Comparison of ENCODE assay signal across 23 cellular contexts in the genomic region with DNA sequence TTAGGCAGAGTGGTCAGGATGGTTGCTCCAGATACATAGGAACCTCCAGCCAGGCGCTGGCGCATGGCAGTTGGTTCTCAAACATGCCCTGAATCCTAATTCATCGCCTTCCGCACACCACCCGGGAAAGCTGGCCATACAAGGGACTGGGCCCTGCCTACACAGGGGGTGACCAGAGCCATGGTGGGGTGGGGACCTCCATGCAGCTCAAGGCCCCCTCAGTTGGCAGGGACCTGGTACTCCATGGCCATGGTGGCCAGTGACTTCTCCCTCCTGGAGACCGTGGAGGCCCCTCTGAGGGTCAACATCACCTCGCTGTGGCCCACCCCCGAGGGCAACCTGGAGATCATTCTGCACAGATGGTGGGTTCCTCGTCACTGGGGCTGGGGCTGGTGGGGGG. TPM values are rescaled to one million over a fixed set of nuclear protein-coding genes. Genes with fewer than 3 reads are reported as not detected.
DNase-seq lines count a peak whose midpoint lies in the region; ATAC-seq and TF ChIP-seq lines count a peak whose summit lies in the region.
"Had no signal": no experiment of that assay in that cellular context is flagged by ENCODE, and none has a peak within 500 bp of the region (broad histone marks: within the 10 kb centered on the region; RNA-seq: fewer than 3 reads in every experiment).

No MANE protein-coding gene starts in this region.

- no peaks in the 10 kb centered on the region for H3K4me1 Mint-ChIP-seq in activated T-helper 2 cell treated with anti-CD3 and anti-CD28 coated beads, Interferon-gamma antibody, Interleukin-2, Interleukin-4, amounts not matched to agents 10 μg/mL and 5 μg/mL and 100 μg/mL, durations not matched to agents 14 hours and 24 hours and 36 hours (ENCODE audit: low read depth)
- H3K4me1 Mint-ChIP-seq: B cell, GM23338 had no signal

- H3K36me3 ChIP-seq in osteoblast (ENCODE audit: insufficient read depth, low read length) (no peaks in the 10 kb centered on the region), upper lobe of right lung (no peaks in the 10 kb centered on the region)
- H3K36me3 ChIP-seq: MG63 had no signal

- H3K9me3 Mint-ChIP-seq in activated T-helper 2 cell treated with anti-CD3 and anti-CD28 coated beads, Interferon-gamma antibody, Interleukin-2, Interleukin-4, amounts not matched to agents 10 μg/mL and 5 μg/mL and 100 μg/mL, durations not matched to agents 14 hours and 24 hours and 36 hours: no peaks in the 10 kb centered on the region
- H3K9me3 Mint-ChIP-seq: GM23338 had no signal

- H3K9me3 ChIP-seq in osteoblast (ENCODE audit: low read depth, low read length) (no peaks in the 10 kb centered on the region), upper lobe of right lung (no peaks in the 10 kb centered on the region)
- H3K9me3 ChIP-seq: MG63 had no signal

- H3K27me3 Mint-ChIP-seq in activated T-helper 2 cell treated with anti-CD3 and anti-CD28 coated beads, Interferon-gamma antibody, Interleukin-2, Interleukin-4, amounts not matched to agents 10 μg/mL and 5 μg/mL and 100 μg/mL, durations not matched to agents 14 hours and 24 hours and 36 hours (ENCODE audit: low read depth): no peaks in the 10 kb centered on the region

- H2AFZ ChIP-seq in osteoblast (ENCODE audit: low read length): no peak overlapping the region
- H2AFZ ChIP-seq: GM23338 had no signal

- no peaks in the 10 kb centered on the region for H3K27me3 ChIP-seq in osteoblast (ENCODE audit: insufficient read depth, low read length)
- peaks cover 9% of the 10 kb centered on the region for H3K27me3 ChIP-seq in upper lobe of right lung
- H3K27me3 ChIP-seq: MG63 had no signal

- H3K27ac ChIP-seq in osteoblast (ENCODE audit: low read depth, low read length) (no peak overlapping the region), upper lobe of right lung (no peak overlapping the region)

- DNase-seq in activated CD8-positive, alpha-beta memory T cell treated with anti-CD3 and anti-CD28 coated beads for 24 hours: peak; percentile 40
- DNase-seq in activated CD8-positive, alpha-beta memory T cell treated with anti-CD3 and anti-CD28 coated beads, Interleukin-2, amount 50 U/mL, for 48 hours: no peak
- DNase-seq in activated T-helper 2 cell treated with anti-CD3 and anti-CD28 coated beads, Interferon-gamma antibody, Interleukin-2, Interleukin-4, amounts not matched to agents 10 μg/mL and 5 μg/mL and 100 μg/mL, durations not matched to agents 14 hours and 24 hours and 36 hours (ENCODE audit: low spot score): peak; percentile 0
- DNase-seq in osteoblast (ENCODE audit: insufficient read length, low spot score, missing footprints): peak; percentile 59
- DNase-seq in upper lobe of right lung: peak; percentile 43
- no peak for DNase-seq in GM19240 (ENCODE audit: insufficient read length, low spot score)
- DNase-seq in HPDE6-E6E7 (ENCODE audit: extremely low spot score): no peak
- no peak for DNase-seq in G401 (ENCODE audit: low spot score)
- DNase-seq: 8988T, COR-L47, DMS 273 treated with DMSO at 0.1 percent for 48 hours, DND-41, Kasumi-1, MG63, NCI-H1048, NCI-H1436, NCI-H2029, NCI-H345, NCI-H524 treated with DMSO at 0.1 percent for 48 hours had no signal

- H3K4me3 ChIP-seq in osteoblast (ENCODE audit: insufficient read depth, low read length): no peak overlapping the region
- no peak overlapping the region for H3K4me3 ChIP-seq in upper lobe of right lung
- H3K4me3 ChIP-seq: GM23338, MG63 had no signal

- H3K4me3 Mint-ChIP-seq in activated T-helper 2 cell treated with anti-CD3 and anti-CD28 coated beads, Interferon-gamma antibody, Interleukin-2, Interleukin-4, amounts not matched to agents 10 μg/mL and 5 μg/mL and 100 μg/mL, durations not matched to agents 14 hours and 24 hours and 36 hours (ENCODE audit: low read depth): no peak overlapping the region
- H3K4me3 Mint-ChIP-seq: B cell, GM23338 had no signal

- H3K79me2 ChIP-seq in osteoblast (ENCODE audit: insufficient read depth, low read length): no peaks in the 10 kb centered on the region

- in situ Hi-C loops in G401 (cut with HindIII; ENCODE audit: low sequenced_read_pairs): no loop called here

- ATAC-seq in upper lobe of right lung: no peak
- ATAC-seq: GM23338, HCT116 had no signal

- H3K27ac Mint-ChIP-seq in activated T-helper 2 cell treated with anti-CD3 and anti-CD28 coated beads, Interferon-gamma antibody, Interleukin-2, Interleukin-4, amounts not matched to agents 10 μg/mL and 5 μg/mL and 100 μg/mL, durations not matched to agents 14 hours and 24 hours and 36 hours: no peak overlapping the region
- H3K27ac Mint-ChIP-seq: B cell, GM23338 had no signal

- TF ChIP-seq CTCF in osteoblast (IDR thresholded peaks at IDR 0.05; ENCODE audit: extremely low read depth, low read depth, low read length): no peak
- no peak for TF ChIP-seq CTCF in upper lobe of right lung (IDR thresholded peaks at IDR 0.05)

- no peaks in the 10 kb centered on the region for H4K20me1 ChIP-seq in osteoblast (ENCODE audit: insufficient read depth, low read length)

- no peak overlapping the region for H3K4me2 ChIP-seq in osteoblast (ENCODE audit: insufficient read depth, low read length)
- H3K4me2 ChIP-seq: GM23338 had no signal

- intact Hi-C loops in activated T-helper 2 cell treated with anti-CD3 and anti-CD28 coated beads, Interferon-gamma antibody, Interleukin-2, Interleukin-4, amounts not matched to agents 10 μg/mL and 5 μg/mL and 100 μg/mL, durations not matched to agents 14 hours and 24 hours and 36 hours (cut with micrococcal nuclease): no loop called here
- intact Hi-C loops in upper lobe of right lung (cut with DNase I): no loop called here

- no peaks in the 10 kb centered on the region for H3K36me3 Mint-ChIP-seq in activated T-helper 2 cell treated with anti-CD3 and anti-CD28 coated beads, Interferon-gamma antibody, Interleukin-2, Interleukin-4, amounts not matched to agents 10 μg/mL and 5 μg/mL and 100 μg/mL, durations not matched to agents 14 hours and 24 hours and 36 hours (ENCODE audit: low read depth)

- no peaks in the 10 kb centered on the region for H3K4me1 ChIP-seq in osteoblast (ENCODE audit: insufficient read depth, low read length)
- no peaks in the 10 kb centered on the region for H3K4me1 ChIP-seq in upper lobe of right lung

RNA-seq across cellular contexts. Expression of a gene that starts 26.8 kb away (rescaled TPM):
- total RNA-seq in activated T-helper 2 cell treated with anti-CD3 and anti-CD28 coated beads, Interferon-gamma antibody, Interleukin-2, Interleukin-4, amounts not matched to agents 10 μg/mL and 5 μg/mL and 100 μg/mL, durations not matched to agents 14 hours and 24 hours and 36 hours: not detected in 2 replicates
- total RNA-seq in osteoblast (not detected in 2 replicates), upper lobe of right lung (not detected)
- total RNA-seq in G401 (2014; rRNA removed; shearing (Covaris generic)): not detected in 2 replicates
- total RNA-seq: B cell, GM23338, RPMI7951 had no signal

RNA-seq across cellular contexts. Expression of a gene that starts 42.4 kb away (rescaled TPM):
- total RNA-seq in activated T-helper 2 cell treated with anti-CD3 and anti-CD28 coated beads, Interferon-gamma antibody, Interleukin-2, Interleukin-4, amounts not matched to agents 10 μg/mL and 5 μg/mL and 100 μg/mL, durations not matched to agents 14 hours and 24 hours and 36 hours: not detected in 2 replicates
- total RNA-seq in osteoblast (not detected in 2 replicates), upper lobe of right lung (not detected)
- total RNA-seq in G401 (2014; rRNA removed; shearing (Covaris generic)): not detected in 2 replicates
- total RNA-seq: B cell, GM23338, RPMI7951 had no signal

RNA-seq across cellular contexts. Expression of a gene that starts 51.0 kb away (rescaled TPM):
- total RNA-seq in activated T-helper 2 cell treated with anti-CD3 and anti-CD28 coated beads, Interferon-gamma antibody, Interleukin-2, Interleukin-4, amounts not matched to agents 10 μg/mL and 5 μg/mL and 100 μg/mL, durations not matched to agents 14 hours and 24 hours and 36 hours: not detected in 2 replicates
- total RNA-seq in osteoblast: not detected in 2 replicates
- not detected for total RNA-seq in upper lobe of right lung
- total RNA-seq in G401 (2014; rRNA removed; shearing (Covaris generic)): not detected in 2 replicates
- total RNA-seq: B cell, GM23338, RPMI7951 had no signal

Comparison
In these comparisons a context has a peak if more than half of its experiments do, and no peak if none do; other contexts are left out.
1. DNase-seq: peak in activated CD8-positive, alpha-beta memory T cell treated with anti-CD3 and anti-CD28 coated beads for 24 hours (single experiment), activated T-helper 2 cell treated with anti-CD3 and anti-CD28 coated beads, Interferon-gamma antibody, Interleukin-2, Interleukin-4, amounts not matched to agents 10 μg/mL and 5 μg/mL and 100 μg/mL, durations not matched to agents 14 hours and 24 hours and 36 hours (single experiment), osteoblast (single experiment) and upper lobe of right lung (single experiment); none in activated CD8-positive, alpha-beta memory T cell treated with anti-CD3 and anti-CD28 coated beads, Interleukin-2, amount 50 U/mL, for 48 hours (single experiment), GM19240 (single experiment), HPDE6-E6E7 (single experiment) and G401 (single experiment).